In genomic region chr3:33074217-33075067, GRCh38 we compare ENCODE assay signal across 2 cellular contexts.
TF ChIP-seq lines count a peak whose summit lies in the region.

No MANE protein-coding gene starts in this region.

TF ChIP-seq in GM23338, 12 proteins besides CTCF, POLR2A, EP300 and RAD21:
- no peak for TF ChIP-seq EZH2phosphoT487 (IDR thresholded peaks at IDR 0.05; ENCODE audit: unreplicated experiment)
- TF ChIP-seq ZNF462 (CRISPR knock-in tag; IDR thresholded peaks at IDR 0.05) = no peak
- TF ChIP-seq, protein P1, sequence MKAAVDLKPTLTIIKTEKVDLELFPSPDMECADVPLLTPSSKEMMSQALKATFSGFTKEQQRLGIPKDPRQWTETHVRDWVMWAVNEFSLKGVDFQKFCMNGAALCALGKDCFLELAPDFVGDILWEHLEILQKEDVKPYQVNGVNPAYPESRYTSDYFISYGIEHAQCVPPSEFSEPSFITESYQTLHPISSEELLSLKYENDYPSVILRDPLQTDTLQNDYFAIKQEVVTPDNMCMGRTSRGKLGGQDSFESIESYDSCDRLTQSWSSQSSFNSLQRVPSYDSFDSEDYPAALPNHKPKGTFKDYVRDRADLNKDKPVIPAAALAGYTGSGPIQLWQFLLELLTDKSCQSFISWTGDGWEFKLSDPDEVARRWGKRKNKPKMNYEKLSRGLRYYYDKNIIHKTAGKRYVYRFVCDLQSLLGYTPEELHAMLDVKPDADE (IDR thresholded peaks at IDR 0.05) = no peak
- TF ChIP-seq JUNB (IDR thresholded peaks at IDR 0.05; ENCODE audit: unreplicated experiment) = no peak
- TF ChIP-seq STAT1 (IDR thresholded peaks at IDR 0.05; ENCODE audit: unreplicated experiment) = no peak
- no peak for TF ChIP-seq REST (IDR thresholded peaks at IDR 0.05; ENCODE audit: unreplicated experiment)
- TF ChIP-seq ZNF114 (CRISPR knock-in tag; IDR thresholded peaks at IDR 0.05) = no peak
- no peak for TF ChIP-seq POLR2AphosphoS5 (IDR thresholded peaks at IDR 0.05; ENCODE audit: low read depth)
- no peak for TF ChIP-seq ZNF331 (CRISPR knock-in tag; IDR thresholded peaks at IDR 0.05; ENCODE audit: low read depth)
- no peak for TF ChIP-seq EZH2 (IDR thresholded peaks at IDR 0.05; ENCODE audit: low read depth, unreplicated experiment)
- no peak for TF ChIP-seq CREB1 (CRISPR knock-in tag; IDR thresholded peaks at IDR 0.05; ENCODE audit: low read depth)
- TF ChIP-seq NANOG (IDR thresholded peaks at IDR 0.05; ENCODE audit: borderline replicate concordance) = no peak

TF ChIP-seq in HepG2, 621 proteins besides CTCF, POLR2A, EP300 and RAD21 (continues in another document):
- TF ChIP-seq SP5 (CRISPR knock-in tag; IDR thresholded peaks at IDR 0.05; ENCODE audit: borderline replicate concordance, low read depth) = no peak
- TF ChIP-seq MTERF4 (CRISPR knock-in tag; IDR thresholded peaks at IDR 0.05) = no peak
- no peak for TF ChIP-seq MATR3 (CRISPR knock-in tag; IDR thresholded peaks at IDR 0.05)
- peak; percentile 65 for TF ChIP-seq XRCC5 (optimal IDR thresholded peaks at IDR 0.05; ENCODE audit: low read length)
- no peak for TF ChIP-seq ZSCAN30 (CRISPR knock-in tag; IDR thresholded peaks at IDR 0.05)
- TF ChIP-seq ZNF34 (CRISPR knock-in tag; IDR thresholded peaks at IDR 0.05; ENCODE audit: borderline replicate concordance) = no peak
- TF ChIP-seq NR2F6 (IDR thresholded peaks at IDR 0.05) = no peak
- 0 out of 2 replicates have a peak, but pooled peaks have one; percentile 14 for TF ChIP-seq NR2F6 (CRISPR knock-in tag; IDR thresholded peaks at IDR 0.05)
- TF ChIP-seq ZNF883 (CRISPR knock-in tag; IDR thresholded peaks at IDR 0.05; ENCODE audit: not compliant biosample characterization) = no peak
- no peak for TF ChIP-seq KAT2B (IDR thresholded peaks at IDR 0.05; ENCODE audit: borderline replicate concordance, low read depth, low read length)
- no peak for TF ChIP-seq GTF3A (CRISPR knock-in tag; conservative IDR thresholded peaks at IDR 0.05)
- TF ChIP-seq PITX1 (CRISPR knock-in tag; IDR thresholded peaks at IDR 0.05) = peak; percentile 75; the same call in 1 of the 2 replicates
- peak; percentile 99 for TF ChIP-seq ZNF512 (CRISPR knock-in tag; IDR thresholded peaks at IDR 0.05)
- no peak for TF ChIP-seq ZBTB7B (CRISPR knock-in tag; IDR thresholded peaks at IDR 0.05)
- no peak for TF ChIP-seq ONECUT2 (CRISPR knock-in tag; IDR thresholded peaks at IDR 0.05)
- peak; percentile 76 for TF ChIP-seq STAG1 (CRISPR knock-in tag; IDR thresholded peaks at IDR 0.05)
- no peak for TF ChIP-seq ZBTB37 (CRISPR knock-in tag; IDR thresholded peaks at IDR 0.05)
- TF ChIP-seq, protein P2, sequence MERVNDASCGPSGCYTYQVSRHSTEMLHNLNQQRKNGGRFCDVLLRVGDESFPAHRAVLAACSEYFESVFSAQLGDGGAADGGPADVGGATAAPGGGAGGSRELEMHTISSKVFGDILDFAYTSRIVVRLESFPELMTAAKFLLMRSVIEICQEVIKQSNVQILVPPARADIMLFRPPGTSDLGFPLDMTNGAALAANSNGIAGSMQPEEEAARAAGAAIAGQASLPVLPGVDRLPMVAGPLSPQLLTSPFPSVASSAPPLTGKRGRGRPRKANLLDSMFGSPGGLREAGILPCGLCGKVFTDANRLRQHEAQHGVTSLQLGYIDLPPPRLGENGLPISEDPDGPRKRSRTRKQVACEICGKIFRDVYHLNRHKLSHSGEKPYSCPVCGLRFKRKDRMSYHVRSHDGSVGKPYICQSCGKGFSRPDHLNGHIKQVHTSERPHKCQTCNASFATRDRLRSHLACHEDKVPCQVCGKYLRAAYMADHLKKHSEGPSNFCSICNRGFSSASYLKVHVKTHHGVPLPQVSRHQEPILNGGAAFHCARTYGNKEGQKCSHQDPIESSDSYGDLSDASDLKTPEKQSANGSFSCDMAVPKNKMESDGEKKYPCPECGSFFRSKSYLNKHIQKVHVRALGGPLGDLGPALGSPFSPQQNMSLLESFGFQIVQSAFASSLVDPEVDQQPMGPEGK (CRISPR knock-in tag; IDR thresholded peaks at IDR 0.05) = peak; percentile 65
- TF ChIP-seq TEAD3 (CRISPR knock-in tag; optimal IDR thresholded peaks at IDR 0.05; ENCODE audit: borderline replicate concordance) = peak; percentile 31
- TF ChIP-seq CAMTA2 (CRISPR knock-in tag; IDR thresholded peaks at IDR 0.05; ENCODE audit: borderline replicate concordance) = no peak
- TF ChIP-seq DMAP1 (CRISPR knock-in tag; IDR thresholded peaks at IDR 0.05) = no peak
- TF ChIP-seq ZNF552 (CRISPR knock-in tag; IDR thresholded peaks at IDR 0.05; ENCODE audit: borderline replicate concordance) = no peak
- no peak for TF ChIP-seq ERF (CRISPR knock-in tag; IDR thresholded peaks at IDR 0.05)
- no peak for TF ChIP-seq BRCA1 (CRISPR knock-in tag; IDR thresholded peaks at IDR 0.05)
- TF ChIP-seq, protein P3, sequence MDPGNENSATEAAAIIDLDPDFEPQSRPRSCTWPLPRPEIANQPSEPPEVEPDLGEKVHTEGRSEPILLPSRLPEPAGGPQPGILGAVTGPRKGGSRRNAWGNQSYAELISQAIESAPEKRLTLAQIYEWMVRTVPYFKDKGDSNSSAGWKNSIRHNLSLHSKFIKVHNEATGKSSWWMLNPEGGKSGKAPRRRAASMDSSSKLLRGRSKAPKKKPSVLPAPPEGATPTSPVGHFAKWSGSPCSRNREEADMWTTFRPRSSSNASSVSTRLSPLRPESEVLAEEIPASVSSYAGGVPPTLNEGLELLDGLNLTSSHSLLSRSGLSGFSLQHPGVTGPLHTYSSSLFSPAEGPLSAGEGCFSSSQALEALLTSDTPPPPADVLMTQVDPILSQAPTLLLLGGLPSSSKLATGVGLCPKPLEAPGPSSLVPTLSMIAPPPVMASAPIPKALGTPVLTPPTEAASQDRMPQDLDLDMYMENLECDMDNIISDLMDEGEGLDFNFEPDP (CRISPR knock-in tag; conservative IDR thresholded peaks at IDR 0.05) = no peak
- peak; percentile 97 for TF ChIP-seq SMC3 (IDR thresholded peaks at IDR 0.05; ENCODE audit: low read length)
- TF ChIP-seq SRSF9 (IDR thresholded peaks at IDR 0.05; ENCODE audit: borderline replicate concordance, insufficient read depth, low read depth, low read length, poor library complexity, severe bottlenecking) = peak; percentile 86
- no peak for TF ChIP-seq NFKBIZ (CRISPR knock-in tag; IDR thresholded peaks at IDR 0.05)
- no peak for TF ChIP-seq CREBL2 (CRISPR knock-in tag; IDR thresholded peaks at IDR 0.05; ENCODE audit: borderline replicate concordance)
- TF ChIP-seq, protein P4, sequence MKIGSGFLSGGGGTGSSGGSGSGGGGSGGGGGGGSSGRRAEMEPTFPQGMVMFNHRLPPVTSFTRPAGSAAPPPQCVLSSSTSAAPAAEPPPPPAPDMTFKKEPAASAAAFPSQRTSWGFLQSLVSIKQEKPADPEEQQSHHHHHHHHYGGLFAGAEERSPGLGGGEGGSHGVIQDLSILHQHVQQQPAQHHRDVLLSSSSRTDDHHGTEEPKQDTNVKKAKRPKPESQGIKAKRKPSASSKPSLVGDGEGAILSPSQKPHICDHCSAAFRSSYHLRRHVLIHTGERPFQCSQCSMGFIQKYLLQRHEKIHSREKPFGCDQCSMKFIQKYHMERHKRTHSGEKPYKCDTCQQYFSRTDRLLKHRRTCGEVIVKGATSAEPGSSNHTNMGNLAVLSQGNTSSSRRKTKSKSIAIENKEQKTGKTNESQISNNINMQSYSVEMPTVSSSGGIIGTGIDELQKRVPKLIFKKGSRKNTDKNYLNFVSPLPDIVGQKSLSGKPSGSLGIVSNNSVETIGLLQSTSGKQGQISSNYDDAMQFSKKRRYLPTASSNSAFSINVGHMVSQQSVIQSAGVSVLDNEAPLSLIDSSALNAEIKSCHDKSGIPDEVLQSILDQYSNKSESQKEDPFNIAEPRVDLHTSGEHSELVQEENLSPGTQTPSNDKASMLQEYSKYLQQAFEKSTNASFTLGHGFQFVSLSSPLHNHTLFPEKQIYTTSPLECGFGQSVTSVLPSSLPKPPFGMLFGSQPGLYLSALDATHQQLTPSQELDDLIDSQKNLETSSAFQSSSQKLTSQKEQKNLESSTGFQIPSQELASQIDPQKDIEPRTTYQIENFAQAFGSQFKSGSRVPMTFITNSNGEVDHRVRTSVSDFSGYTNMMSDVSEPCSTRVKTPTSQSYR (CRISPR knock-in tag; IDR thresholded peaks at IDR 0.05; ENCODE audit: borderline replicate concordance) = peak; percentile 89
- TF ChIP-seq ZNF350 (CRISPR knock-in tag; IDR thresholded peaks at IDR 0.05; ENCODE audit: borderline replicate concordance, low read depth) = no peak
- no peak for TF ChIP-seq ZNF543 (CRISPR knock-in tag; IDR thresholded peaks at IDR 0.05)
- peak in 1 of 2 experiments; percentile 25; a peak in 1 of 4 replicates for TF ChIP-seq HMGXB4 (CRISPR knock-in tag; IDR thresholded peaks at IDR 0.05; ENCODE audit: borderline replicate concordance in 1 of 2, low read depth in 1 of 2)
- TF ChIP-seq NR2F1 (CRISPR knock-in tag; IDR thresholded peaks at IDR 0.05) = no peak
- peak; percentile 51 for TF ChIP-seq SALL1 (CRISPR knock-in tag; IDR thresholded peaks at IDR 0.05)
- TF ChIP-seq ZNF850 (CRISPR knock-in tag; conservative IDR thresholded peaks at IDR 0.05) = no peak
- TF ChIP-seq, protein P5, sequence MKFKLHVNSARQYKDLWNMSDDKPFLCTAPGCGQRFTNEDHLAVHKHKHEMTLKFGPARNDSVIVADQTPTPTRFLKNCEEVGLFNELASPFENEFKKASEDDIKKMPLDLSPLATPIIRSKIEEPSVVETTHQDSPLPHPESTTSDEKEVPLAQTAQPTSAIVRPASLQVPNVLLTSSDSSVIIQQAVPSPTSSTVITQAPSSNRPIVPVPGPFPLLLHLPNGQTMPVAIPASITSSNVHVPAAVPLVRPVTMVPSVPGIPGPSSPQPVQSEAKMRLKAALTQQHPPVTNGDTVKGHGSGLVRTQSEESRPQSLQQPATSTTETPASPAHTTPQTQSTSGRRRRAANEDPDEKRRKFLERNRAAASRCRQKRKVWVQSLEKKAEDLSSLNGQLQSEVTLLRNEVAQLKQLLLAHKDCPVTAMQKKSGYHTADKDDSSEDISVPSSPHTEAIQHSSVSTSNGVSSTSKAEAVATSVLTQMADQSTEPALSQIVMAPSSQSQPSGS (CRISPR knock-in tag; IDR thresholded peaks at IDR 0.05) = no peak
- TF ChIP-seq, protein P6, sequence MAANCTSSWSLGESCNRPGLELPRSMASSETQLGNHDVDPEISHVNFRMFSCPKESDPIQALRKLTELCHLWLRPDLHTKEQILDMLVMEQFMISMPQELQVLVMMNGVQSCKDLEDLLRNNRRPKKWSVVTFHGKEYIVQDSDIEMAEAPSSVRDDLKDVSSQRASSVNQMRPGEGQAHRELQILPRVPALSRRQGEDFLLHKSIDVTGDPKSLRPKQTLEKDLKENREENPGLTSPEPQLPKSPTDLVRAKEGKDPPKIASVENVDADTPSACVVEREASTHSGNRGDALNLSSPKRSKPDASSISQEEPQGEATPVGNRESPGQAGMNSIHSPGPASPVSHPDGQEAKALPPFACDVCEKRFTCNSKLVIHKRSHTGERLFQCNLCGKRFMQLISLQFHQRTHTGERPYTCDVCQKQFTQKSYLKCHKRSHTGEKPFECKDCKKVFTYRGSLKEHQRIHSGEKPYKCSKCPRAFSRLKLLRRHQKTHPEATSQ (CRISPR knock-in tag; IDR thresholded peaks at IDR 0.05; ENCODE audit: borderline replicate concordance) = no peak
- TF ChIP-seq, protein P7, sequence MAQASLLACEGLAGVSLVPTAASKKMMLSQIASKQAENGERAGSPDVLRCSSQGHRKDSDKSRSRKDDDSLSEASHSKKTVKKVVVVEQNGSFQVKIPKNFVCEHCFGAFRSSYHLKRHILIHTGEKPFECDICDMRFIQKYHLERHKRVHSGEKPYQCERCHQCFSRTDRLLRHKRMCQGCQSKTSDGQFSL (CRISPR knock-in tag; IDR thresholded peaks at IDR 0.05) = 0 out of 2 replicates have a peak, but pooled peaks have one; percentile 54
- no peak for TF ChIP-seq ZNF570 (CRISPR knock-in tag; IDR thresholded peaks at IDR 0.05; ENCODE audit: borderline replicate concordance)
